ENCODE assay signal across 8 cellular contexts in the genomic region with DNA sequence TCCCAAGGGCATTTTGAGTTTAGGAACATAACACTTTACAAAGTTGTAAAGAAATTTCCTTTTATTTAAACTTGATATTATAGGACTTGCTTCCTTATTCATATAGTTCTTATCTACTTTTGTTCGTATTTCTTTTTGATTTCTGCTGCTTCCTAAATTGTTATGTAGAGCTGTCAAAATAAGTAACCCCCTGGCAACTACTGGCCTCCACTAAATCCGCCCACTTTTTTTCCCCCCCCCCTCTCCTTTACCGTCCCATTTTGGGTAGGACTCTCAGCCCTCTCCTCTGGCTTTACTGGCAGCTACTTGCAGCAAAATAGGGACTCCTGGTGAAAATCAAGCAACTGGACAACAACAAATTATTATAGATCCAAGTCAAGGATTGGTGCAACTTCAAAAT. TPM values are rescaled to one million over a fixed set of nuclear protein-coding genes. Genes with fewer than 3 reads are reported as not detected.
DNase-seq lines count a peak whose midpoint lies in the region; ATAC-seq and TF ChIP-seq lines count a peak whose summit lies in the region.

No MANE protein-coding gene starts in this region.

- peak overlapping the region; percentile 88 to 99 (median 97) for H3K27ac Mint-ChIP-seq in CD4-positive, CD25-positive, alpha-beta regulatory T cell
- peak overlapping the region; percentile 99 for H3K27ac Mint-ChIP-seq in central memory CD8-positive, alpha-beta T cell (ENCODE audit: low read depth)
- H3K27ac Mint-ChIP-seq in nephron progenitor cell: peak overlapping the region; percentile 88

- no peak for ATAC-seq in CD4-positive, CD25-positive, alpha-beta regulatory T cell (ENCODE audit: low read depth in 2 of 2)
- no peak for ATAC-seq in central memory CD8-positive, alpha-beta T cell (replicated peaks; ENCODE audit: extremely low read depth, poor library complexity, severe bottlenecking)
- ATAC-seq in GM21515 (IDR thresholded peaks at IDR 0.05; ENCODE audit: unreplicated experiment) (no peak), HG02642 (IDR thresholded peaks at IDR 0.05; ENCODE audit: poor library complexity, unreplicated experiment) (no peak)

- DNase-seq in CD4-positive, CD25-positive, alpha-beta regulatory T cell: no peak
- no peak for DNase-seq in central memory CD8-positive, alpha-beta T cell (ENCODE audit: low spot score in 2 of 2)
- DNase-seq in nephron progenitor cell (no peak), kidney tubule cell (ENCODE audit: low spot score) (no peak), COLO668 (lab: John Stamatoyannopoulos, UW; ENCODE audit: unreplicated experiment) (no peak)

- H3K4me1 ChIP-seq in CD4-positive, CD25-positive, alpha-beta regulatory T cell (ENCODE audit: control insufficient read depth, insufficient read depth, low read length, poor library complexity, severe bottlenecking): peaks cover 61% of the 10 kb centered on the region

- H3K9me3 ChIP-seq in CD4-positive, CD25-positive, alpha-beta regulatory T cell (ENCODE audit: control insufficient read depth in 2 of 2, low read length in 2 of 2): no peaks in the 10 kb centered on the region
- H3K9me3 ChIP-seq in KOPT-K1 (ENCODE audit: insufficient read depth, low read length, poor library complexity, severe bottlenecking): no peaks in the 10 kb centered on the region

- peaks cover 1% of the 10 kb centered on the region for H3K36me3 ChIP-seq in CD4-positive, CD25-positive, alpha-beta regulatory T cell (ENCODE audit: control insufficient read depth, insufficient read depth, low read length)
- peaks cover 25% of the 10 kb centered on the region for H3K36me3 ChIP-seq in KOPT-K1 (ENCODE audit: insufficient read depth, low read length)

- H3K4me3 ChIP-seq in CD4-positive, CD25-positive, alpha-beta regulatory T cell (ENCODE audit: low read depth, low read length): peak overlapping the region; percentile 80

- H3K4me1 Mint-ChIP-seq in CD4-positive, CD25-positive, alpha-beta regulatory T cell: peaks cover 37 to 64% (median 53%) of the 10 kb centered on the region in 4 donors
- H3K4me1 Mint-ChIP-seq in central memory CD8-positive, alpha-beta T cell: peaks cover 60% of the 10 kb centered on the region
- peaks cover 65% of the 10 kb centered on the region for H3K4me1 Mint-ChIP-seq in nephron progenitor cell

- no peaks in the 10 kb centered on the region for H3K9me3 Mint-ChIP-seq in CD4-positive, CD25-positive, alpha-beta regulatory T cell
- H3K9me3 Mint-ChIP-seq in central memory CD8-positive, alpha-beta T cell: no peaks in the 10 kb centered on the region
- H3K9me3 Mint-ChIP-seq in nephron progenitor cell: no peaks in the 10 kb centered on the region

- H3K4me3 Mint-ChIP-seq in CD4-positive, CD25-positive, alpha-beta regulatory T cell: peak overlapping the region; percentile 98 to 100 (median 99)
- peak overlapping the region; percentile 99 for H3K4me3 Mint-ChIP-seq in central memory CD8-positive, alpha-beta T cell
- peak overlapping the region; percentile 98 for H3K4me3 Mint-ChIP-seq in nephron progenitor cell

- H3K27me3 Mint-ChIP-seq in CD4-positive, CD25-positive, alpha-beta regulatory T cell: peaks cover 4% of the 10 kb centered on the region
- no peaks in the 10 kb centered on the region for H3K27me3 Mint-ChIP-seq in central memory CD8-positive, alpha-beta T cell
- H3K27me3 Mint-ChIP-seq in nephron progenitor cell (ENCODE audit: low read depth, poor library complexity): peaks cover 7% of the 10 kb centered on the region

- H3K27me3 ChIP-seq in CD4-positive, CD25-positive, alpha-beta regulatory T cell (ENCODE audit: control insufficient read depth, insufficient read depth, low read length): no peaks in the 10 kb centered on the region

- no peak for TF ChIP-seq CTCF in nephron progenitor cell (IDR thresholded peaks at IDR 0.05)

- peaks cover 30% of the 10 kb centered on the region for H3K36me3 Mint-ChIP-seq in CD4-positive, CD25-positive, alpha-beta regulatory T cell
- H3K36me3 Mint-ChIP-seq in central memory CD8-positive, alpha-beta T cell (ENCODE audit: insufficient read depth): peaks cover 17% of the 10 kb centered on the region
- peaks cover 12% of the 10 kb centered on the region for H3K36me3 Mint-ChIP-seq in nephron progenitor cell (ENCODE audit: low read depth)

- no peak overlapping the region for H3K27ac ChIP-seq in CD4-positive, CD25-positive, alpha-beta regulatory T cell (ENCODE audit: insufficient read depth, low read length, poor library complexity, severe bottlenecking)
- peak overlapping the region; percentile 96 for H3K27ac ChIP-seq in KOPT-K1 (ENCODE audit: low read depth, low read length, poor library complexity, severe bottlenecking)

RNA-seq across cellular contexts. Expression of a gene that starts 1.1 kb away (rescaled TPM):
- 43.5 TPM for total RNA-seq in CD4-positive, CD25-positive, alpha-beta regulatory T cell
- 10 to 100 TPM; 14.9 to 17.4 (median 16.5) TPM for polyA plus RNA-seq in CD4-positive, CD25-positive, alpha-beta regulatory T cell
